Comparison of ENCODE assay signal across 29 cellular contexts in genomic region chr22:37860796-37861421, GRCh38. TPM values are rescaled to one million over a fixed set of nuclear protein-coding genes. Genes with fewer than 3 reads are reported as not detected.
DNase-seq lines count a peak whose midpoint lies in the region; ATAC-seq, FAIRE-seq and TF ChIP-seq lines count a peak whose summit lies in the region.
"Had no signal": no experiment of that assay in that cellular context is flagged by ENCODE, and none has a peak within 500 bp of the region (broad histone marks: within the 10 kb centered on the region; RNA-seq: fewer than 3 reads in every experiment).

No MANE protein-coding gene starts in this region.

- no peaks in the 10 kb centered on the region for H3K9me3 Mint-ChIP-seq in effector memory CD8-positive, alpha-beta T cell
- H3K9me3 Mint-ChIP-seq: activated T-helper 2 cell treated with anti-CD3 and anti-CD28 coated beads, Interferon-gamma antibody, Interleukin-2, Interleukin-4, amounts not matched to agents 10 μg/mL and 5 μg/mL and 100 μg/mL, durations not matched to agents 14 hours and 24 hours and 36 hours; dendritic cell treated with granulocyte-macrophage colony-stimulating factor and Interleukin-4, amounts not matched to agents 40 ng/mL and 50 ng/mL, for 4 days; memory B cell; natural killer cell had no signal

- H3K9ac ChIP-seq in IMR-90 (ENCODE audit: low read depth, low read length): no peak overlapping the region; the same call in 1 of the 2 replicates
- H3K9ac ChIP-seq in endothelial cell of umbilical vein (replicated peaks; ENCODE audit: extremely low read depth, insufficient read depth, low read length): no peak overlapping the region
- H3K9ac ChIP-seq in skeletal muscle satellite cell (ENCODE audit: low read depth, low read length): peak overlapping the region; percentile 11
- H3K9ac ChIP-seq in mesendoderm (ENCODE audit: low read length): no peak overlapping the region

- H4K8ac ChIP-seq in IMR-90 (ENCODE audit: low read depth in 2 of 2, low read length in 2 of 2) (no peak overlapping the region), mesendoderm (ENCODE audit: low read depth, low read length) (no peak overlapping the region)

- intact Hi-C loops in IMR-90 (cut with micrococcal nuclease) (loop anchor here (5.0 kb wide), 1 partner anchor 324 kb away; no protein-coding TSS in a partner anchor), endothelial cell of umbilical vein (cut with micrococcal nuclease) (no loop called here)

- no peak overlapping the region for H3K23ac ChIP-seq in IMR-90 (ENCODE audit: low read depth, low read length)
- H3K23ac ChIP-seq in mesendoderm (ENCODE audit: low read length): no peak overlapping the region

- TF ChIP-seq CTCF in IMR-90 (conservative IDR thresholded peaks at IDR 0.05; ENCODE audit: low read depth, low read length): no peak
- TF ChIP-seq CTCF in endothelial cell of umbilical vein (IDR thresholded peaks at IDR 0.05; ENCODE audit: extremely low read depth in 1 of 2, insufficient read depth in 1 of 2, low read depth in 1 of 2, low read length in 2 of 2): no peak

- H3K14ac ChIP-seq in IMR-90 (replicated peaks; ENCODE audit: low read depth, low read length): no peak overlapping the region

- H4K5ac ChIP-seq in IMR-90 (ENCODE audit: low read depth, low read length) (no peak overlapping the region), mesendoderm (ENCODE audit: low read length) (no peak overlapping the region)

- POLR2A ChIA-PET in IMR-90 (lab: Charles Lee; ENCODE audit: unreplicated experiment): no interaction called here
- POLR2A ChIA-PET in endothelial cell of umbilical vein (lab: Charles Lee): no interaction called here

- peaks cover 58% of the 10 kb centered on the region for H3K36me3 ChIP-seq in IMR-90 (ENCODE audit: control insufficient read depth, insufficient read depth, low read length)
- H3K36me3 ChIP-seq in endothelial cell of umbilical vein (ENCODE audit: control insufficient read depth in 2 of 2, extremely low read depth in 1 of 2, insufficient read depth in 2 of 2, low read length in 2 of 2): peaks cover 29 to 39% of the 10 kb centered on the region in 2 experiments
- H3K36me3 ChIP-seq in skeletal muscle satellite cell (ENCODE audit: insufficient read depth, low read length): peaks cover 68% of the 10 kb centered on the region
- H3K36me3 ChIP-seq in mesendoderm (ENCODE audit: control insufficient read depth, insufficient read depth, low read length): peaks cover 30% of the 10 kb centered on the region

- H2BK15ac ChIP-seq in IMR-90 (ENCODE audit: low read depth, low read length): no peak overlapping the region
- no peak overlapping the region for H2BK15ac ChIP-seq in mesendoderm (replicated peaks; ENCODE audit: low read depth)

- TF ChIP-seq POLR2A in IMR-90 (IDR thresholded peaks at IDR 0.05; ENCODE audit: low read depth, low read length) (no peak), endothelial cell of umbilical vein (IDR thresholded peaks at IDR 0.05; ENCODE audit: low read depth, low read length) (no peak)

- no peaks in the 10 kb centered on the region for H3K27me3 ChIP-seq in IMR-90 (ENCODE audit: control insufficient read depth, insufficient read depth, low read length)
- no peaks in the 10 kb centered on the region for H3K27me3 ChIP-seq in endothelial cell of umbilical vein (ENCODE audit: control insufficient read depth in 2 of 2, insufficient read depth in 2 of 2, low read length in 2 of 2)
- H3K27me3 ChIP-seq in skeletal muscle satellite cell (ENCODE audit: control insufficient read depth, insufficient read depth, low read length): no peaks in the 10 kb centered on the region
- no peaks in the 10 kb centered on the region for H3K27me3 ChIP-seq in mesendoderm (ENCODE audit: insufficient read depth, low read length, poor library complexity)
- H3K27me3 ChIP-seq: BE2C had no signal

- no peak overlapping the region for H3K4ac ChIP-seq in IMR-90 (ENCODE audit: low read depth, low read length)
- no peak overlapping the region for H3K4ac ChIP-seq in mesendoderm (ENCODE audit: low read depth, low read length)

- peaks cover 9% of the 10 kb centered on the region for H4K20me1 ChIP-seq in IMR-90 (ENCODE audit: insufficient read depth, low read length)
- peaks cover 2% of the 10 kb centered on the region for H4K20me1 ChIP-seq in endothelial cell of umbilical vein (replicated peaks; ENCODE audit: control insufficient read depth, extremely low read depth, insufficient read depth, low read length)

- peak overlapping the region in 1 of 2 donors; percentile 46 for H3K27ac Mint-ChIP-seq in effector memory CD8-positive, alpha-beta T cell
- H3K27ac Mint-ChIP-seq: activated CD8-positive, alpha-beta memory T cell treated with anti-CD3 and anti-CD28 coated beads, Interleukin-2, amount 10 ng/mL, durations not matched to agents 7 days and 5 days; activated T-helper 2 cell treated with anti-CD3 and anti-CD28 coated beads, Interferon-gamma antibody, Interleukin-2, Interleukin-4, amounts not matched to agents 10 μg/mL and 5 μg/mL and 100 μg/mL, durations not matched to agents 14 hours and 24 hours and 36 hours; dendritic cell treated with granulocyte-macrophage colony-stimulating factor and Interleukin-4, amounts not matched to agents 40 ng/mL and 50 ng/mL, for 4 days; memory B cell; natural killer cell had no signal

- no peak overlapping the region for H4K91ac ChIP-seq in IMR-90 (ENCODE audit: insufficient read depth, low read depth, low read length)

- no peak overlapping the region for H2AK9ac ChIP-seq in IMR-90 (replicated peaks; ENCODE audit: low read depth, low read length, poor library complexity)

- H2AK5ac ChIP-seq in IMR-90 (ENCODE audit: low read depth, low read length): no peak overlapping the region
- H2AK5ac ChIP-seq in mesendoderm (ENCODE audit: low read length): no peak overlapping the region

- WGBS in IMR-90 (ENCODE audit: extremely low coverage in 2 of 2, insufficient read length in 1 of 2), 2 experiments: 80% methylated on average over 2 of the region's 7 CpGs; no CpG with 5 or more reads in 1 of the 2 experiments
- WGBS in mesendoderm (ENCODE audit: extremely low coverage, insufficient coverage, low lambda C conversion rate): no CpG with 5 or more reads among the region's 7 CpGs

- H3K27me3 Mint-ChIP-seq in effector memory CD8-positive, alpha-beta T cell: no peaks in the 10 kb centered on the region
- H3K27me3 Mint-ChIP-seq: activated CD8-positive, alpha-beta memory T cell treated with anti-CD3 and anti-CD28 coated beads, Interleukin-2, amount 10 ng/mL, durations not matched to agents 7 days and 5 days; dendritic cell treated with granulocyte-macrophage colony-stimulating factor and Interleukin-4, amounts not matched to agents 40 ng/mL and 50 ng/mL, for 4 days; memory B cell had no signal

- no peak overlapping the region for H3K56ac ChIP-seq in IMR-90 (ENCODE audit: extremely low read depth, insufficient read depth, low read length)
- no peak overlapping the region for H3K56ac ChIP-seq in mesendoderm (ENCODE audit: low read length)

- H2BK120ac ChIP-seq in IMR-90 (ENCODE audit: low read depth, low read length): no peak overlapping the region
- H2BK120ac ChIP-seq in mesendoderm (ENCODE audit: low read depth, low read length): no peak overlapping the region

- H3K36me3 Mint-ChIP-seq in effector memory CD8-positive, alpha-beta T cell (ENCODE audit: insufficient read depth): peaks cover 84% of the 10 kb centered on the region

- BruUV-seq in IMR-90 (replicated peaks; lab: Mats Ljungman, UMichigan) (no TSS peak), endothelial cell of umbilical vein (replicated peaks; lab: Mats Ljungman, UMichigan) (no TSS peak)

- H3K4me1 ChIP-seq in IMR-90 (ENCODE audit: control insufficient read depth, insufficient read depth, low read length) (peaks cover 5% of the 10 kb centered on the region), endothelial cell of umbilical vein (ENCODE audit: control insufficient read depth, extremely low read depth, insufficient read depth, low read length) (peaks cover 18% of the 10 kb centered on the region), skeletal muscle satellite cell (ENCODE audit: control insufficient read depth, insufficient read depth, low read length) (peaks cover 11% of the 10 kb centered on the region), mesendoderm (ENCODE audit: control insufficient read depth, low read depth, low read length) (no peaks in the 10 kb centered on the region)

- no peak overlapping the region for H3K4me2 ChIP-seq in IMR-90 (ENCODE audit: low read depth, low read length)
- H3K4me2 ChIP-seq in endothelial cell of umbilical vein (ENCODE audit: insufficient read depth, low read length): no peak overlapping the region
- H3K4me2 ChIP-seq in skeletal muscle satellite cell (ENCODE audit: low read length): no peak overlapping the region
- no peak overlapping the region for H3K4me2 ChIP-seq in mesendoderm (ENCODE audit: low read length)

- H3K9me3 ChIP-seq in IMR-90 (ENCODE audit: control insufficient read depth, insufficient read depth, low read length): no peaks in the 10 kb centered on the region
- H3K9me3 ChIP-seq in endothelial cell of umbilical vein (replicated peaks; ENCODE audit: control insufficient read depth, insufficient read depth, low read length): no peaks in the 10 kb centered on the region
- no peaks in the 10 kb centered on the region for H3K9me3 ChIP-seq in skeletal muscle satellite cell (replicated peaks; ENCODE audit: low read length)
- H3K9me3 ChIP-seq: BE2C had no signal

- dilution Hi-C loops in IMR-90 (cut with HindIII; ENCODE audit: low sequenced_read_pairs, unreplicated experiment) (no loop called here), endothelial cell of umbilical vein (cut with MboI; ENCODE audit: extremely low pct_ligation_motif_present, low sequenced_read_pairs) (no loop called here)

- H3K27ac ChIP-seq in IMR-90 (ENCODE audit: insufficient read depth, low read length) (no peak overlapping the region), endothelial cell of umbilical vein (ENCODE audit: insufficient read depth, low read depth, low read length) (no peak overlapping the region), mesendoderm (ENCODE audit: low read depth, low read length) (no peak overlapping the region)
- H3K27ac ChIP-seq: skin epidermis had no signal

- H3K18ac ChIP-seq in IMR-90 (ENCODE audit: low read depth, low read length): no peak overlapping the region
- H3K18ac ChIP-seq in mesendoderm (ENCODE audit: low read length): no peak overlapping the region

- H3K9me1 ChIP-seq in IMR-90 (ENCODE audit: insufficient read depth, low read length) (no peaks in the 10 kb centered on the region), endothelial cell of umbilical vein (replicated peaks; ENCODE audit: control insufficient read depth, extremely low read depth, insufficient read depth, low read length) (no peaks in the 10 kb centered on the region)

- peaks cover 22% of the 10 kb centered on the region for H3K79me2 ChIP-seq in endothelial cell of umbilical vein (ENCODE audit: control insufficient read depth, insufficient read depth, low read length)
- no peaks in the 10 kb centered on the region for H3K79me2 ChIP-seq in mesendoderm (ENCODE audit: control insufficient read depth, insufficient read depth, low read length)

- FAIRE-seq in endothelial cell of umbilical vein (lab: Jason Lieb, UNC): peak; percentile 40

- in situ Hi-C loops in IMR-90 (cut with MboI; ENCODE audit: low sequenced_read_pairs): no loop called here

- CTCF ChIA-PET in IMR-90 (lab: Yijun Ruan, JAX) (no interaction called here), endothelial cell of umbilical vein (lab: Charles Lee) (interaction anchor here (1.2 to 5.1 kb wide), 3 partner anchors 12 to 43 kb away, joined by 3 to 223 read pairs (median 9); no protein-coding TSS in a partner anchor)

- H2BK5ac ChIP-seq in IMR-90 (ENCODE audit: low read depth, low read length, poor library complexity, severe bottlenecking) (no peak overlapping the region), mesendoderm (ENCODE audit: low read length) (no peak overlapping the region)

- H2AFZ ChIP-seq in IMR-90 (replicated peaks; ENCODE audit: low read length, poor library complexity) (no peak overlapping the region), endothelial cell of umbilical vein (ENCODE audit: low read depth, low read length) (no peak overlapping the region)

- peaks cover 4 to 10% of the 10 kb centered on the region in 2 donors for H3K4me1 Mint-ChIP-seq in effector memory CD8-positive, alpha-beta T cell (ENCODE audit: low read depth in 2 of 2)
- H3K4me1 Mint-ChIP-seq: memory B cell had no signal

- TF ChIP-seq RAD21 in IMR-90 (IDR thresholded peaks at IDR 0.05; ENCODE audit: low read length): no peak

- H3K79me1 ChIP-seq in IMR-90 (ENCODE audit: low read depth in 1 of 2, low read length in 2 of 2): peaks cover 33 to 53% of the 10 kb centered on the region in 2 experiments
- H3K79me1 ChIP-seq in mesendoderm (ENCODE audit: low read length): peaks cover 8% of the 10 kb centered on the region

- no peak overlapping the region for H2BK20ac ChIP-seq in IMR-90 (ENCODE audit: low read depth, low read length)

- peak; percentile 14 for DNase-seq in NCI-H2029 (lab: John Stamatoyannopoulos, UW)
- DNase-seq in NCI-H2029 treated with DMSO at 0.1 percent for 48 hours (lab: John Stamatoyannopoulos, UW): no peak
- DNase-seq in IMR-90: peak; percentile 7
- DNase-seq in endothelial cell of umbilical vein (ENCODE audit: low read depth, low spot score): peak; percentile 12
- DNase-seq in globus pallidus (ENCODE audit: low spot score): no peak
- DNase-seq in effector memory CD8-positive, alpha-beta T cell: no peak
- DNase-seq in mesendoderm: no peak
- DNase-seq: activated CD4-positive, alpha-beta T cell treated with anti-CD3 and anti-CD28 coated beads for 4 hours; activated CD8-positive, alpha-beta memory T cell treated with anti-CD3 and anti-CD28 coated beads, Interleukin-2, amount 10 ng/mL, durations not matched to agents 7 days and 5 days; BE2C; EL; foreskin fibroblast; islet precursor cell; natural killer cell; NCI-H1417 treated with DMSO at 0.1 percent for 48 hours; NCI-H2171; NCI-H69; posterior cingulate gyrus; SIG-M5; stimulated activated naive CD4-positive, alpha-beta T cell; T-helper 1 cell; trophoblast cell had no signal

- no peak overlapping the region for H3K4me3 ChIP-seq in IMR-90 (ENCODE audit: insufficient read depth, low read depth, low read length)
- H3K4me3 ChIP-seq in endothelial cell of umbilical vein (replicated peaks in 1 of 3; ENCODE audit: insufficient read depth in 1 of 3, low read depth in 1 of 3, low read length in 3 of 3): no peak overlapping the region
- no peak overlapping the region for H3K4me3 ChIP-seq in skeletal muscle satellite cell (ENCODE audit: low read length)
- no peak overlapping the region for H3K4me3 ChIP-seq in mesendoderm (ENCODE audit: low read length)
- H3K4me3 ChIP-seq: skin epidermis had no signal

- no peak overlapping the region for H3K4me3 Mint-ChIP-seq in effector memory CD8-positive, alpha-beta T cell
- H3K4me3 Mint-ChIP-seq: activated CD8-positive, alpha-beta memory T cell treated with anti-CD3 and anti-CD28 coated beads, Interleukin-2, amount 10 ng/mL, durations not matched to agents 7 days and 5 days; dendritic cell treated with granulocyte-macrophage colony-stimulating factor and Interleukin-4, amounts not matched to agents 40 ng/mL and 50 ng/mL, for 4 days; memory B cell; natural killer cell had no signal

- ATAC-seq in IMR-90 (ENCODE audit: low read depth): no peak
- no peak for ATAC-seq in effector memory CD8-positive, alpha-beta T cell (replicated peaks)
- ATAC-seq: activated CD8-positive, alpha-beta memory T cell treated with anti-CD3 and anti-CD28 coated beads, Interleukin-2, amount 10 ng/mL, durations not matched to agents 7 days and 5 days; natural killer cell had no signal

RNA-seq across cellular contexts. Expression of gene EIF3L, which starts 11.7 kb away (rescaled TPM):
- total RNA-seq in IMR-90 (2012; rRNA removed) (464 and 593 TPM in 2 replicates), endothelial cell of umbilical vein (442 and 479 TPM in 2 replicates)
- polyA plus RNA-seq in IMR-90 (2012; rRNA removed) (354 and 391 TPM in 2 replicates), endothelial cell of umbilical vein (601 and 647 TPM in 2 replicates)
- 183 and 246 TPM in 2 replicates for polyA plus RNA-seq in IMR-90 (2012; cell fraction: cytosol; rRNA removed)
- 89.0 and 188 TPM in 2 replicates for polyA plus RNA-seq in IMR-90 (2012; cell fraction: nucleus; rRNA removed; ENCODE audit: low replicate concordance)
- polyA plus RNA-seq in endothelial cell of umbilical vein (2011; cell fraction: cytosol; rRNA removed): 624 and 642 TPM in 2 replicates
- polyA plus RNA-seq in endothelial cell of umbilical vein (2011; cell fraction: nucleus; rRNA removed): 261 and 274 TPM in 2 replicates
- 656 and 666 TPM in 2 replicates for polyA plus RNA-seq in endothelial cell of umbilical vein (2012)
- polyA minus RNA-seq in endothelial cell of umbilical vein: 794 and 798 TPM in 2 replicates
- polyA minus RNA-seq in endothelial cell of umbilical vein (2011; cell fraction: cytosol; rRNA and poly(A)+ RNA removed): 217 TPM
- polyA minus RNA-seq in endothelial cell of umbilical vein (2011; cell fraction: nucleus; rRNA and poly(A)+ RNA removed): 110 and 171 TPM in 2 replicates
- 250 and 358 TPM in 2 replicates for total RNA-seq in skeletal muscle satellite cell (2012; rRNA removed)
- polyA plus RNA-seq in mesendoderm (2013, experiment 1 of 2): 600 TPM
- polyA plus RNA-seq in mesendoderm (2013, experiment 2 of 2): 594 TPM

RNA-seq across cellular contexts. Expression of gene ANKRD54, which starts 16.8 kb away (rescaled TPM):
- total RNA-seq in IMR-90 (2012; rRNA removed) (18.5 and 20.3 TPM in 2 replicates), endothelial cell of umbilical vein (25.5 and 26.0 TPM in 2 replicates)
- polyA plus RNA-seq in IMR-90 (2012; rRNA removed) (31.3 and 31.5 TPM in 2 replicates), endothelial cell of umbilical vein (26.7 and 40.0 TPM in 2 replicates)
- polyA plus RNA-seq in IMR-90 (2012; cell fraction: cytosol; rRNA removed): 27.1 and 36.8 TPM in 2 replicates
- polyA plus RNA-seq in IMR-90 (2012; cell fraction: nucleus; rRNA removed; ENCODE audit: low replicate concordance): 46.2 and 142 TPM in 2 replicates
- 25.3 and 27.1 TPM in 2 replicates for polyA plus RNA-seq in endothelial cell of umbilical vein (2011; cell fraction: cytosol; rRNA removed)
- 34.0 and 37.4 TPM in 2 replicates for polyA plus RNA-seq in endothelial cell of umbilical vein (2011; cell fraction: nucleus; rRNA removed)
- polyA plus RNA-seq in endothelial cell of umbilical vein (2012): 14.4 and 16.2 TPM in 2 replicates
- polyA minus RNA-seq in endothelial cell of umbilical vein: 13.3 and 16.9 TPM in 2 replicates
- polyA minus RNA-seq in endothelial cell of umbilical vein (2011; cell fraction: cytosol; rRNA and poly(A)+ RNA removed): 17.3 TPM
- 9.4 and 9.6 TPM in 2 replicates for polyA minus RNA-seq in endothelial cell of umbilical vein (2011; cell fraction: nucleus; rRNA and poly(A)+ RNA removed)
- 20.5 and 41.9 TPM in 2 replicates for total RNA-seq in skeletal muscle satellite cell (2012; rRNA removed)
- polyA plus RNA-seq in mesendoderm (2013, experiment 1 of 2): 8.0 TPM
- 9.1 TPM for polyA plus RNA-seq in mesendoderm (2013, experiment 2 of 2)

RNA-seq across cellular contexts. Expression of gene GALR3, which starts 37.7 kb away (rescaled TPM):
- not detected in 2 replicates for total RNA-seq in IMR-90 (2012; rRNA removed)
- polyA plus RNA-seq in IMR-90 (2012; rRNA removed): not detected in 2 replicates
- not detected in 2 replicates for polyA plus RNA-seq in IMR-90 (2012; cell fraction: cytosol; rRNA removed)
- polyA plus RNA-seq in IMR-90 (2012; cell fraction: nucleus; rRNA removed; ENCODE audit: low replicate concordance): 0.15 TPM in 1 of 2 replicates, not detected in the other
- not detected in 2 replicates for total RNA-seq in endothelial cell of umbilical vein
- polyA plus RNA-seq in endothelial cell of umbilical vein: not detected in 2 replicates
- not detected in 2 replicates for polyA plus RNA-seq in endothelial cell of umbilical vein (2011; cell fraction: cytosol; rRNA removed)
- not detected in 2 replicates for polyA plus RNA-seq in endothelial cell of umbilical vein (2011; cell fraction: nucleus; rRNA removed)
- polyA plus RNA-seq in endothelial cell of umbilical vein (2012): not detected in 2 replicates
- polyA minus RNA-seq in endothelial cell of umbilical vein: 0.34 TPM in 1 of 2 replicates, not detected in the other
- polyA minus RNA-seq in endothelial cell of umbilical vein (2011; cell fraction: cytosol; rRNA and poly(A)+ RNA removed): not detected
- polyA minus RNA-seq in endothelial cell of umbilical vein (2011; cell fraction: nucleus; rRNA and poly(A)+ RNA removed): not detected in 2 replicates
- not detected in 2 replicates for total RNA-seq in skeletal muscle satellite cell (2012; rRNA removed)
- not detected for polyA plus RNA-seq in mesendoderm (2013, experiment 1 of 2)
- polyA plus RNA-seq in mesendoderm (2013, experiment 2 of 2): 0.03 TPM
- total RNA-seq: A172; activated CD8-positive, alpha-beta memory T cell treated with anti-CD3 and anti-CD28 coated beads, Interleukin-2, amount 10 ng/mL, durations not matched to agents 7 days and 5 days; M059J had no signal

RNA-seq across cellular contexts. Expression of gene MICALL1, which starts 45.2 kb away (rescaled TPM):
- total RNA-seq in IMR-90 (2012; rRNA removed): 12.2 and 12.4 TPM in 2 replicates
- 22.3 and 25.3 TPM in 2 replicates for polyA plus RNA-seq in IMR-90 (2012; rRNA removed)
- polyA plus RNA-seq in IMR-90 (2012; cell fraction: cytosol; rRNA removed): 13.7 and 21.3 TPM in 2 replicates
- 20.4 and 54.3 TPM in 2 replicates for polyA plus RNA-seq in IMR-90 (2012; cell fraction: nucleus; rRNA removed; ENCODE audit: low replicate concordance)
- total RNA-seq in endothelial cell of umbilical vein: 65.2 and 66.9 TPM in 2 replicates
- 23.9 and 30.5 TPM in 2 replicates for polyA plus RNA-seq in endothelial cell of umbilical vein
- polyA plus RNA-seq in endothelial cell of umbilical vein (2011; cell fraction: cytosol; rRNA removed): 23.5 and 29.4 TPM in 2 replicates
- polyA plus RNA-seq in endothelial cell of umbilical vein (2011; cell fraction: nucleus; rRNA removed): 29.8 and 31.4 TPM in 2 replicates
- 24.7 and 30.0 TPM in 2 replicates for polyA plus RNA-seq in endothelial cell of umbilical vein (2012)
- polyA minus RNA-seq in endothelial cell of umbilical vein: 40.6 and 41.1 TPM in 2 replicates
- 23.2 TPM for polyA minus RNA-seq in endothelial cell of umbilical vein (2011; cell fraction: cytosol; rRNA and poly(A)+ RNA removed)
- 18.3 and 29.6 TPM in 2 replicates for polyA minus RNA-seq in endothelial cell of umbilical vein (2011; cell fraction: nucleus; rRNA and poly(A)+ RNA removed)
- 28.4 and 36.7 TPM in 2 replicates for total RNA-seq in skeletal muscle satellite cell (2012; rRNA removed)
- polyA plus RNA-seq in mesendoderm (2013, experiment 1 of 2): 24.9 TPM
- 25.2 TPM for polyA plus RNA-seq in mesendoderm (2013, experiment 2 of 2)

RNA-seq across cellular contexts. Expression of gene GCAT, which starts 53.2 kb away (rescaled TPM):
- total RNA-seq in IMR-90 (2012; rRNA removed) (25.6 and 32.3 TPM in 2 replicates), endothelial cell of umbilical vein (19.7 and 19.9 TPM in 2 replicates)
- polyA plus RNA-seq in IMR-90 (2012; rRNA removed) (20.6 and 26.2 TPM in 2 replicates), endothelial cell of umbilical vein (19.7 and 24.4 TPM in 2 replicates)
- 18.9 and 29.8 TPM in 2 replicates for polyA plus RNA-seq in IMR-90 (2012; cell fraction: cytosol; rRNA removed)
- polyA plus RNA-seq in IMR-90 (2012; cell fraction: nucleus; rRNA removed; ENCODE audit: low replicate concordance): 15.8 and 38.2 TPM in 2 replicates
- 14.5 and 16.7 TPM in 2 replicates for polyA plus RNA-seq in endothelial cell of umbilical vein (2011; cell fraction: cytosol; rRNA removed)
- polyA plus RNA-seq in endothelial cell of umbilical vein (2011; cell fraction: nucleus; rRNA removed): 11.3 and 14.8 TPM in 2 replicates
- 11.3 and 13.0 TPM in 2 replicates for polyA plus RNA-seq in endothelial cell of umbilical vein (2012)
- polyA minus RNA-seq in endothelial cell of umbilical vein: 10.5 and 11.2 TPM in 2 replicates
- 6.8 TPM for polyA minus RNA-seq in endothelial cell of umbilical vein (2011; cell fraction: cytosol; rRNA and poly(A)+ RNA removed)
- 2.5 and 3.3 TPM in 2 replicates for polyA minus RNA-seq in endothelial cell of umbilical vein (2011; cell fraction: nucleus; rRNA and poly(A)+ RNA removed)
- total RNA-seq in skeletal muscle satellite cell (2012; rRNA removed): 31.7 and 46.1 TPM in 2 replicates
- 6.8 TPM for polyA plus RNA-seq in mesendoderm (2013, experiment 1 of 2)
- polyA plus RNA-seq in mesendoderm (2013, experiment 2 of 2): 6.9 TPM

Comparison
In these comparisons a context has a peak if more than half of its experiments do, and no peak if none do; other contexts are left out.
1. DNase-seq: peak in NCI-H2029 (single experiment), IMR-90 (single experiment) and endothelial cell of umbilical vein (single experiment); none in NCI-H2029 treated with DMSO at 0.1 percent for 48 hours (single experiment), globus pallidus (single experiment), effector memory CD8-positive, alpha-beta T cell (0 of 3) and mesendoderm (single experiment).